8 cellular contexts compared by ENCODE assay signal in genomic region chr13:27424246-27425150, GRCh38. TPM values are rescaled to one million over a fixed set of nuclear protein-coding genes. Genes with fewer than 3 reads are reported as not detected.
A peak's percentile ranks its signal among the peaks of the same experiment; 100 is the strongest.
DNase-seq lines count a peak whose midpoint lies in the region; ATAC-seq and TF ChIP-seq lines count a peak whose summit lies in the region.

TSS of gene GTF3A (plus strand) at chr13:27424619.

- H3K36me3 Mint-ChIP-seq in activated CD4-positive, alpha-beta T cell treated with anti-CD3 and anti-CD28 coated beads for 36 hours (ENCODE audit: low read depth), result peaks cover 40% of the 10 kb centered on the region
- H3K36me3 Mint-ChIP-seq in chondrocyte (ENCODE audit: low read depth), result peaks cover 3% of the 10 kb centered on the region

- H3K4me1 Mint-ChIP-seq in activated CD4-positive, alpha-beta T cell treated with anti-CD3 and anti-CD28 coated beads for 36 hours, result peaks cover 45% of the 10 kb centered on the region
- peaks cover 35% of the 10 kb centered on the region for H3K4me1 Mint-ChIP-seq in chondrocyte (ENCODE audit: low read depth)

- CTCF ChIA-PET in activated CD4-positive, alpha-beta T cell treated with anti-CD3 and anti-CD28 coated beads for 36 hours (lab: Charles Lee), result interaction anchor here (1.9 to 3.7 kb wide), 5 partner anchors 15 to 195 kb away, joined by 6 to 23 read pairs (median 11); partner anchors contain the start of genes LNX2 and MTIF3

- peak within 1 kb of the TSS; percentile 80 for H3K4me3 Mint-ChIP-seq in activated CD4-positive, alpha-beta T cell treated with anti-CD3 and anti-CD28 coated beads for 36 hours
- peak within 1 kb of the TSS; percentile 72 for H3K4me3 Mint-ChIP-seq in chondrocyte (ENCODE audit: unreplicated experiment)

- ATAC-seq in GM19023 (IDR thresholded peaks at IDR 0.05; ENCODE audit: unreplicated experiment), result peak; percentile 69
- peak; percentile 60 for ATAC-seq in HG03196 (IDR thresholded peaks at IDR 0.05; ENCODE audit: unreplicated experiment)
- ATAC-seq in activated CD4-positive, alpha-beta T cell treated with anti-CD3 and anti-CD28 coated beads for 36 hours, result peak; percentile 66

- intact Hi-C loops in activated CD4-positive, alpha-beta T cell treated with anti-CD3 and anti-CD28 coated beads for 36 hours (cut with DNase I, micrococcal nuclease), result loop anchor here (1.0 to 10.0 kb wide), 9 partner anchors 26 to 1230 kb away; partner anchors contain the start of genes POLR1D (in 2 of the 2), MTIF3 (in 1 of the 2), PAN3 (in 1 of the 2) and POMP (in 1 of the 2)

- H3K27ac Mint-ChIP-seq in activated CD4-positive, alpha-beta T cell treated with anti-CD3 and anti-CD28 coated beads for 36 hours, result peak within 1 kb of the TSS; percentile 97
- H3K27ac Mint-ChIP-seq in chondrocyte (ENCODE audit: unreplicated experiment), result peak within 1 kb of the TSS; percentile 65

- H3K9me3 Mint-ChIP-seq in activated CD4-positive, alpha-beta T cell treated with anti-CD3 and anti-CD28 coated beads for 36 hours (ENCODE audit: low read depth), result no peaks in the 10 kb centered on the region
- no peaks in the 10 kb centered on the region for H3K9me3 Mint-ChIP-seq in chondrocyte (ENCODE audit: low read depth)

- no peaks in the 10 kb centered on the region for H3K27me3 Mint-ChIP-seq in activated CD4-positive, alpha-beta T cell treated with anti-CD3 and anti-CD28 coated beads for 36 hours
- no peaks in the 10 kb centered on the region for H3K27me3 Mint-ChIP-seq in chondrocyte (ENCODE audit: low read depth)

- peak; percentile 97 for DNase-seq in AG08396 (ENCODE audit: low spot score)
- DNase-seq in NCI-H510A (lab: John Stamatoyannopoulos, UW), result peak; percentile 65
- peak; percentile 92 for DNase-seq in activated CD4-positive, alpha-beta T cell treated with anti-CD3 and anti-CD28 coated beads for 36 hours
- no peak for DNase-seq in chondrocyte (ENCODE audit: low spot score)
- DNase-seq in kidney glomerular epithelial cell (lab: John Stamatoyannopoulos, UW), result peak; percentile 83
- peak; percentile 73 to 80 for DNase-seq in stimulated activated CD4-positive, alpha-beta T cell treated with anti-CD3 and anti-CD28 coated beads, Interleukin-15, amount 100 ng/mL, for 48 hours (ENCODE audit: low read depth in 2 of 2)

- no peak for TF ChIP-seq CTCF in chondrocyte (IDR thresholded peaks at IDR 0.05)

- POLR2A ChIA-PET in activated CD4-positive, alpha-beta T cell treated with anti-CD3 and anti-CD28 coated beads for 36 hours (lab: Charles Lee), result interaction anchor here (0.6 to 4.6 kb wide), 4 partner anchors 18 to 849 kb away, joined by 4 to 42 read pairs (median 9); partner anchors contain the start of gene MTIF3

RNA-seq across cellular contexts. Expression of gene GTF3A, which starts in this region (rescaled TPM):
- 100 to 1,000 TPM; 177 to 208 TPM for total RNA-seq in activated CD4-positive, alpha-beta T cell treated with anti-CD3 and anti-CD28 coated beads for 36 hours
- total RNA-seq in chondrocyte, result 73.3 to 87.8 TPM (median 74.7 TPM) in 3 replicates
